Comparison of ENCODE assay signal across 8 cellular contexts in genomic region chr1:228830954-228831481, GRCh38.
DNase-seq lines count a peak whose midpoint lies in the region; ATAC-seq lines count a peak whose summit lies in the region.

No MANE protein-coding gene starts in this region.

- DNase-seq in SJSA1 (ENCODE audit: low read depth in 1 of 2, low spot score in 2 of 2): peak; percentile 73 to 83
- no peak for DNase-seq in CD1c-positive myeloid dendritic cell (ENCODE audit: extremely low spot score)
- no peak for DNase-seq in activated CD4-positive, CD25-positive, alpha-beta regulatory T cell (lab: John Stamatoyannopoulos, UW)
- DNase-seq in stimulated activated CD4-positive, alpha-beta T cell treated with anti-CD3 and anti-CD28 coated beads, Interleukin-2, amount 100 ng/mL, for 48 hours: no peak
- DNase-seq in NCI-H1092 (lab: John Stamatoyannopoulos, UW): no peak

- H3K4me3 ChIP-seq in SJSA1 (no peak overlapping the region), muscle layer of colon (ENCODE audit: low read depth in 1 of 2, low read length in 2 of 2) (no peak overlapping the region)

- H3K27ac ChIP-seq in SJSA1 (peak overlapping the region; percentile 17; the same call in 1 of the 2 replicates), muscle layer of colon (ENCODE audit: low read depth, low read length) (peak overlapping the region; percentile 70)

- no peaks in the 10 kb centered on the region for H3K9me3 ChIP-seq in SJSA1 (replicated peaks)
- H3K9me3 ChIP-seq in muscle layer of colon (ENCODE audit: low read length): no peaks in the 10 kb centered on the region

- H3K9ac ChIP-seq in muscle layer of colon (ENCODE audit: low read length): no peak overlapping the region

- ATAC-seq in GM18867 (IDR thresholded peaks at IDR 0.05; ENCODE audit: unreplicated experiment) (peak; percentile 85), HG02642 (IDR thresholded peaks at IDR 0.05; ENCODE audit: poor library complexity, unreplicated experiment) (peak; percentile 88)

- H3K27me3 ChIP-seq in SJSA1 (replicated peaks) (no peaks in the 10 kb centered on the region), muscle layer of colon (ENCODE audit: control insufficient read depth in 1 of 2, insufficient read depth in 2 of 2, low read length in 2 of 2) (no peaks in the 10 kb centered on the region)

- H3K36me3 ChIP-seq in SJSA1: no peaks in the 10 kb centered on the region
- H3K36me3 ChIP-seq in muscle layer of colon (ENCODE audit: insufficient read depth, low read length): no peaks in the 10 kb centered on the region

- H3K4me1 ChIP-seq in SJSA1 (replicated peaks): peaks cover 45% of the 10 kb centered on the region
- H3K4me1 ChIP-seq in muscle layer of colon (ENCODE audit: insufficient read depth, low read length): peaks cover 25% of the 10 kb centered on the region

Comparison
In these comparisons a context has a peak if more than half of its experiments do, and no peak if none do; other contexts are left out.
1. DNase-seq: peak in SJSA1 (2 of 2); none in CD1c-positive myeloid dendritic cell (single experiment), activated CD4-positive, CD25-positive, alpha-beta regulatory T cell (0 of 4), stimulated activated CD4-positive, alpha-beta T cell treated with anti-CD3 and anti-CD28 coated beads, Interleukin-2, amount 100 ng/mL, for 48 hours (0 of 2) and NCI-H1092 (single experiment).